In the genomic region with DNA sequence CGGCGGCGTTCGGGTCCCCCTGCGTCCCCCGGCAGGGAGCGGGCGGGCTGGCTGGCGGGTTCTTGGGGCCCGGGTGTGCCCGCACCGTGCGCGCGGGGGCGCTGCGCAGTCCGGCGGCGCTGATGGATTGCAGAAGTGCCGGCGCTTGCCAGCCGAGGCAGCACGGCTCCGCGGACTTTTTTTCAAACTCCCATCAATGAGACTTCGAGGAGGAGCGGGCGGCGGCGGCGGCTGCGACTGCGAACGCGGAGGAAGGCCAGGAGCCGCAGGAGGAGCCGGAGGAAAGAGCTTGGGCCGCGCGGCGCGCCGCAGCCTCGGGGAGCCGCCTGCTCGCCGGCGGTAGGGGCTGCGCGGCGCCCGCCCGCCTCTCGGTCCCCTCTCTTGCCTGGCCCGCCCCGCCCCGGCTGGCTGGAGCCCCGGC, we compare ENCODE assay signal across 8 cellular contexts. TPM values are rescaled to one million over a fixed set of nuclear protein-coding genes. Genes with fewer than 3 reads are reported as not detected.
DNase-seq lines count a peak whose midpoint lies in the region; ATAC-seq and TF ChIP-seq lines count a peak whose summit lies in the region.

A gene (plus strand): TSS at position 119 of the 421 bp plus-strand sequence. CDS start 61,453 bp downstream, outside the sequence.

- no peaks in the 10 kb centered on the region for H3K9me3 ChIP-seq in WERI-Rb-1 (ENCODE audit: severe bottlenecking)

- peak; percentile 72 for DNase-seq in 8988T
- DNase-seq in NCI-H128 (lab: John Stamatoyannopoulos, UW; ENCODE audit: unreplicated experiment) = peak; percentile 53
- DNase-seq in WERI-Rb-1 = peak; percentile 72
- DNase-seq in fibroblast of mammary gland (ENCODE audit: low read depth) = peak; percentile 84
- peak; percentile 76 for DNase-seq in myocyte (ENCODE audit: low read depth)
- peak; percentile 88 for DNase-seq in type B pancreatic cell (ENCODE audit: extremely low spot score, unreplicated experiment)

- H3K4me1 Mint-ChIP-seq in type B pancreatic cell (ENCODE audit: unreplicated experiment) = peaks cover 54% of the 10 kb centered on the region

- H3K4me3 Mint-ChIP-seq in type B pancreatic cell = peak within 1 kb of the TSS; percentile 93

- H3K36me3 ChIP-seq in WERI-Rb-1 = no peaks in the 10 kb centered on the region

- H3K9me3 Mint-ChIP-seq in type B pancreatic cell = no peaks in the 10 kb centered on the region

- H3K27ac ChIP-seq in WERI-Rb-1 = no peak within 1 kb of the TSS

- no peaks in the 10 kb centered on the region for H3K36me3 Mint-ChIP-seq in type B pancreatic cell

- peaks cover 68% of the 10 kb centered on the region for H3K27me3 ChIP-seq in WERI-Rb-1 (ENCODE audit: insufficient read depth, low read depth, severe bottlenecking)

- peaks cover 57% of the 10 kb centered on the region for H3K27me3 Mint-ChIP-seq in type B pancreatic cell

- peak within 1 kb of the TSS; percentile 42 for H3K4me3 ChIP-seq in WERI-Rb-1 (ENCODE audit: low read depth, low read length)
- peak within 1 kb of the TSS; percentile 74 for H3K4me3 ChIP-seq in fibroblast of mammary gland (ENCODE audit: control insufficient read depth, low read depth, low read length)

- TF ChIP-seq CTCF in GM12872 (IDR thresholded peaks at IDR 0.05; ENCODE audit: insufficient read depth, low read depth, low read length) = peak; percentile 34; the same call in 1 of the 3 replicates
- TF ChIP-seq CTCF in WERI-Rb-1 (IDR thresholded peaks at IDR 0.05; ENCODE audit: low read depth, low read length) = peak; percentile 75
- TF ChIP-seq CTCF in fibroblast of mammary gland (conservative IDR thresholded peaks at IDR 0.05; ENCODE audit: control insufficient read depth, insufficient read depth, low read depth, low read length) = no peak
- TF ChIP-seq CTCF in type B pancreatic cell (conservative IDR thresholded peaks at IDR 0.05) = peak; percentile 78

- ATAC-seq in HG03139 (IDR thresholded peaks at IDR 0.05; ENCODE audit: unreplicated experiment) = no peak

- H3K27ac Mint-ChIP-seq in type B pancreatic cell = peak within 1 kb of the TSS; percentile 77

RNA-seq across cellular contexts. Expression of the gene that starts here (rescaled TPM):
- total RNA-seq in myocyte (0.68 and 0.86 TPM in 2 replicates), type B pancreatic cell (ENCODE audit: low replicate concordance) (10.5 and 28.6 TPM in 2 replicates)
- 4.5 TPM for polyA plus RNA-seq in myocyte (2012)
